In the genomic region with DNA sequence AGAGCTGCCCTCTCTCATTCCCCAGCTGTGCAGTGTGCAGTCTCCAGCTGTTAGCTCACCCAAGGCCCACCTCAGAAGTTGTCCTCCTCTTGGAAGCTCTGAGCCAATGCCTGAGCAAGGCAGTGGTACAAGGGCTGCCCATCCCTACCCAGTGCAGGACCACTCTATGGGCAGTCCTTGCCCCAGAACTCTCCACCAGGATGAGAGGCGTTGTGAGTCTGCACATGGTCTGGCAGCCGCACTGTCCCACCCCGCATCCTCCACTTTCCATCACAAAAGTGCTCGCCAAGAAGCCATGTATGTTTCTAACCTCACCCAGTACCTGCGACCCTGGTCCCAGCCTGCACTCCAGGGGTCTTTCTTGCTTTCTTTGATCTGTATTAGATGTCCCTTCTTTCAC, we compare ENCODE assay signal across 18 cellular contexts.
DNase-seq lines count a peak whose midpoint lies in the region; ATAC-seq, FAIRE-seq and TF ChIP-seq lines count a peak whose summit lies in the region.
"Had no signal": no experiment of that assay in that cellular context is flagged by ENCODE, and none has a peak within 500 bp of the region (broad histone marks: within the 10 kb centered on the region; RNA-seq: fewer than 3 reads in every experiment).

No MANE protein-coding gene starts in this region.

- H3K4me1 ChIP-seq in stomach (peaks cover 0 to 11% (median 4%) of the 10 kb centered on the region in 4 donors), breast epithelium (no peaks in the 10 kb centered on the region)

- 86 to 91% (median 88%) methylated on average over 5 of the region's 5 CpGs for WGBS in stomach, 5 donors

- intact Hi-C loops in stomach (cut with DNase I; ENCODE audit: low total_unique reads), result no loop called here
- intact Hi-C loops in breast epithelium (cut with DNase I; ENCODE audit: low total_unique reads), result no loop called here

- no peak for TF ChIP-seq CTCF in bronchial epithelial cell (IDR thresholded peaks at IDR 0.05; ENCODE audit: insufficient read depth, low read length, severe bottlenecking)
- no peak for TF ChIP-seq CTCF in stomach (IDR thresholded peaks at IDR 0.05)
- no peak for TF ChIP-seq CTCF in breast epithelium (IDR thresholded peaks at IDR 0.05)

- H3K36me3 Mint-ChIP-seq in activated T-cell treated with anti-CD3 and anti-CD28 coated beads, Interleukin-2, amount 50 U/mL, for 24 hours (ENCODE audit: low read depth), result no peaks in the 10 kb centered on the region
- no peaks in the 10 kb centered on the region for H3K36me3 Mint-ChIP-seq in activated T-cell treated with anti-CD3 and anti-CD28 coated beads, Interleukin-2, amount 50 U/mL, for 72 hours (ENCODE audit: insufficient read depth in 2 of 2)
- no peaks in the 10 kb centered on the region for H3K36me3 Mint-ChIP-seq in natural killer cell treated with Interleukin-12 subunit alpha and Interleukin-12 subunit beta and Interleukin-15 and Interleukin-18, amount 100 ng/mL, for 72 hours

- peak; percentile 2 for DNase-seq in activated T-cell treated with anti-CD3 and anti-CD28 coated beads, Interleukin-2, amount 50 U/mL, for 24 hours
- no peak for DNase-seq in activated T-cell treated with anti-CD3 and anti-CD28 coated beads, Interleukin-2, amount 50 U/mL, for 72 hours
- DNase-seq in bronchial epithelial cell (ENCODE audit: low read depth) (no peak), stomach (peak; percentile 1), Kasumi-1 (lab: John Stamatoyannopoulos, UW) (no peak), GM19240 (ENCODE audit: insufficient read length, low spot score) (no peak), breast epithelium (ENCODE audit: low spot score in 2 of 2) (no peak)
- DNase-seq in natural killer cell treated with Interleukin-12 subunit alpha and Interleukin-12 subunit beta and Interleukin-15 and Interleukin-18, amount 100 ng/mL, for 72 hours (ENCODE audit: low spot score), result peak; percentile 55
- DNase-seq: 8988T, C1 segment of cervical spinal cord, Calu3, DMS 273 treated with DMSO at 0.1 percent for 48 hours, GM23248 had no signal

- no peaks in the 10 kb centered on the region for H3K4me1 Mint-ChIP-seq in activated T-cell treated with anti-CD3 and anti-CD28 coated beads, Interleukin-2, amount 50 U/mL, for 24 hours (ENCODE audit: low read depth)
- H3K4me1 Mint-ChIP-seq in activated T-cell treated with anti-CD3 and anti-CD28 coated beads, Interleukin-2, amount 50 U/mL, for 72 hours (ENCODE audit: low read depth), result no peaks in the 10 kb centered on the region
- H3K4me1 Mint-ChIP-seq in natural killer cell treated with Interleukin-12 subunit alpha and Interleukin-12 subunit beta and Interleukin-15 and Interleukin-18, amount 100 ng/mL, for 72 hours (ENCODE audit: low read depth in 2 of 2), result no peaks in the 10 kb centered on the region
- H3K4me1 Mint-ChIP-seq: B cell had no signal

- H3K9me3 Mint-ChIP-seq in activated T-cell treated with anti-CD3 and anti-CD28 coated beads, Interleukin-2, amount 50 U/mL, for 24 hours, result peaks cover 2% of the 10 kb centered on the region
- H3K9me3 Mint-ChIP-seq in activated T-cell treated with anti-CD3 and anti-CD28 coated beads, Interleukin-2, amount 50 U/mL, for 72 hours, result no peaks in the 10 kb centered on the region
- no peaks in the 10 kb centered on the region for H3K9me3 Mint-ChIP-seq in natural killer cell treated with Interleukin-12 subunit alpha and Interleukin-12 subunit beta and Interleukin-15 and Interleukin-18, amount 100 ng/mL, for 72 hours

- peaks cover 0 to 6% (median 0%) of the 10 kb centered on the region in 4 donors for H3K9me3 ChIP-seq in stomach
- H3K9me3 ChIP-seq in breast epithelium, result no peaks in the 10 kb centered on the region

- no peak for ATAC-seq in activated T-cell treated with anti-CD3 and anti-CD28 coated beads, Interleukin-2, amount 50 U/mL, for 72 hours (replicated peaks in 1 of 2)
- ATAC-seq in natural killer cell treated with Interleukin-12 subunit alpha and Interleukin-12 subunit beta and Interleukin-15 and Interleukin-18, amount 100 ng/mL, for 72 hours, result peak in 1 of 2 donors; percentile 34
- ATAC-seq: HCT116 had no signal

- TF ChIP-seq EP300 in stomach (IDR thresholded peaks at IDR 0.05), result no peak

- FAIRE-seq in bronchial epithelial cell (lab: Jason Lieb, UNC), result peak; percentile 66
- FAIRE-seq: H54 had no signal

- H3K27me3 ChIP-seq in bronchial epithelial cell (ENCODE audit: control insufficient read depth, insufficient read depth, low read length) (peaks cover 4% of the 10 kb centered on the region), stomach (peaks cover 0 to 18% (median 0%) of the 10 kb centered on the region in 3 donors), breast epithelium (no peaks in the 10 kb centered on the region)

- no peak overlapping the region for H3K4me3 Mint-ChIP-seq in activated T-cell treated with anti-CD3 and anti-CD28 coated beads, Interleukin-2, amount 50 U/mL, for 24 hours
- H3K4me3 Mint-ChIP-seq in activated T-cell treated with anti-CD3 and anti-CD28 coated beads, Interleukin-2, amount 50 U/mL, for 72 hours, result no peak overlapping the region
- no peak overlapping the region for H3K4me3 Mint-ChIP-seq in natural killer cell treated with Interleukin-12 subunit alpha and Interleukin-12 subunit beta and Interleukin-15 and Interleukin-18, amount 100 ng/mL, for 72 hours
- H3K4me3 Mint-ChIP-seq: B cell; CD4-positive, alpha-beta T cell had no signal

- H3K4me3 ChIP-seq in bronchial epithelial cell (ENCODE audit: low read depth, low read length), result no peak overlapping the region
- H3K4me3 ChIP-seq in stomach, result no peak overlapping the region
- H3K4me3 ChIP-seq in breast epithelium, result no peak overlapping the region
- H3K4me3 ChIP-seq: GM23248 had no signal

- no peak for TF ChIP-seq POLR2A in stomach (IDR thresholded peaks at IDR 0.05)
- TF ChIP-seq POLR2A in breast epithelium (IDR thresholded peaks at IDR 0.05), result no peak

- H3K27ac ChIP-seq in stomach (no peak overlapping the region), breast epithelium (no peak overlapping the region)
- H3K27ac ChIP-seq: GM23248, HL-60 had no signal

- peaks cover 18% of the 10 kb centered on the region for H3K27me3 Mint-ChIP-seq in activated T-cell treated with anti-CD3 and anti-CD28 coated beads, Interleukin-2, amount 50 U/mL, for 24 hours
- peaks cover 9% of the 10 kb centered on the region for H3K27me3 Mint-ChIP-seq in activated T-cell treated with anti-CD3 and anti-CD28 coated beads, Interleukin-2, amount 50 U/mL, for 72 hours (ENCODE audit: low read depth)
- H3K27me3 Mint-ChIP-seq in natural killer cell treated with Interleukin-12 subunit alpha and Interleukin-12 subunit beta and Interleukin-15 and Interleukin-18, amount 100 ng/mL, for 72 hours, result peaks cover 18 to 36% of the 10 kb centered on the region in 2 donors

- H3K27ac Mint-ChIP-seq in activated T-cell treated with anti-CD3 and anti-CD28 coated beads, Interleukin-2, amount 50 U/mL, for 24 hours, result no peak overlapping the region
- no peak overlapping the region for H3K27ac Mint-ChIP-seq in activated T-cell treated with anti-CD3 and anti-CD28 coated beads, Interleukin-2, amount 50 U/mL, for 72 hours
- H3K27ac Mint-ChIP-seq in natural killer cell treated with Interleukin-12 subunit alpha and Interleukin-12 subunit beta and Interleukin-15 and Interleukin-18, amount 100 ng/mL, for 72 hours, result no peak overlapping the region
- H3K27ac Mint-ChIP-seq: B cell; CD4-positive, alpha-beta T cell had no signal

- H3K36me3 ChIP-seq in bronchial epithelial cell (ENCODE audit: control insufficient read depth, insufficient read depth, low read length) (no peaks in the 10 kb centered on the region), stomach (no peaks in the 10 kb centered on the region), breast epithelium (no peaks in the 10 kb centered on the region)

Comparison
In these comparisons a context has a peak if more than half of its experiments do, and no peak if none do; other contexts are left out.
1. DNase-seq: peak in activated T-cell treated with anti-CD3 and anti-CD28 coated beads, Interleukin-2, amount 50 U/mL, for 24 hours (single experiment), natural killer cell treated with Interleukin-12 subunit alpha and Interleukin-12 subunit beta and Interleukin-15 and Interleukin-18, amount 100 ng/mL, for 72 hours (single experiment) and stomach (single experiment); none in activated T-cell treated with anti-CD3 and anti-CD28 coated beads, Interleukin-2, amount 50 U/mL, for 72 hours (0 of 2), bronchial epithelial cell (single experiment), Kasumi-1 (0 of 2), GM19240 (single experiment) and breast epithelium (0 of 2).